Comparison of ENCODE assay signal across 9 cellular contexts in the genomic region with DNA sequence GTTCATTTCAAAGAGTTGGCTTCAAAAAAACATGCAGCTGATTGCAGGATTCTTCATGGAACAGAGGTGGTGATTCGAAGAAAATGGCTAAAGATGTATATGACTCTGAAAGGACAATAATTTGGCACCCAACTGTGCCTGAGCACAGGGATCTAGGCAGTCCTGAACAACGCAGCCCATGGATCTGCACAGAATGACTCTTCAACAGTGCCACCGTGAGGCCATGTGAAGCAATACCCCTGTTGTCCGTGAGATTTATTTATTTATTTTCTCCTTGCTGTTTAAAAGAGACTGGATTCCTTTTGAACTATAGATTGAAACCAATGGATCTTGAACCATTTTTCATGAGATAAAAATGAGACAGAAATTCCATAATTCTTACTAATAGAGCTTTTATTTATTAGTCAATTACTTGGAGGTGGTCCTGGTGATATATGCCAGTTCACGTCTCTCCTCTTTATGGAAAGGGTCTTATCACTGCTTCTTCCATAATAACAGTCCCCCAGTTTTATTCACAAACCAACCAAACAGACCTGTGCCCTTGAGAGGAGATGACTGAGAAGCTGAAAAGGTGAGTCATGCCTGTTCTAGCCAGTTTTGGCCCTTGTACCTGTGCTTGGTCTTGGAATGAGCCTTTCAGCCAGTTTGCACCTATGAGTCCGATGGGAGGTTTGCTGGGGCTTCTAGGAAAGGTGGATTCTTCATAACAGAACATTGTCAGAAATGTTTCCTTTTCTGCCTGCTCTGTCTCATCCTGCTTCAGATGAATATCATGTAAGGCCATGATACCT.
DNase-seq lines count a peak whose midpoint lies in the region; ATAC-seq, FAIRE-seq and TF ChIP-seq lines count a peak whose summit lies in the region.
"Had no signal": no experiment of that assay in that cellular context is flagged by ENCODE, and none has a peak within 500 bp of the region (broad histone marks: within the 10 kb centered on the region; RNA-seq: fewer than 3 reads in every experiment).

No MANE protein-coding gene starts in this region.

- no peak overlapping the region for H2AK5ac ChIP-seq in mesenchymal stem cell (ENCODE audit: low read length, severe bottlenecking)

- H3K9me3 ChIP-seq in A549 (peaks cover 9% of the 10 kb centered on the region; the same call in 2 of the 3 replicates), mesenchymal stem cell (ENCODE audit: control insufficient read depth, low read length) (peaks cover 10% of the 10 kb centered on the region)

- no peak for TF ChIP-seq CTCF in A549 (IDR thresholded peaks at IDR 0.05)
- TF ChIP-seq CTCF in GM12872 (IDR thresholded peaks at IDR 0.05; ENCODE audit: insufficient read depth, low read depth, low read length) = 0 out of 3 replicates have a peak, but pooled peaks have one; percentile 22
- peak; percentile 44 for TF ChIP-seq CTCF in fibroblast of mammary gland (conservative IDR thresholded peaks at IDR 0.05; ENCODE audit: control insufficient read depth, insufficient read depth, low read depth, low read length)

- TF ChIP-seq EP300 in A549 (IDR thresholded peaks at IDR 0.05) = no peak

- no peak overlapping the region for H3K4me2 ChIP-seq in A549
- H3K4me2 ChIP-seq in mesenchymal stem cell (ENCODE audit: low read length, poor library complexity, severe bottlenecking) = no peak overlapping the region

- POLR2A ChIA-PET in A549 (lab: Yijun Ruan, JAX) = no interaction called here

- CTCF ChIA-PET in A549 (lab: Yijun Ruan, JAX) = no interaction called here

- H3K14ac ChIP-seq in mesenchymal stem cell (ENCODE audit: low read length in 2 of 2) = no peak overlapping the region

- WGBS in A549 (ENCODE audit: missing lambda C conversion rate) = 4% methylated on average over 6 of the region's 6 CpGs
- WGBS in mesenchymal stem cell = 42% methylated on average over 4 of the region's 6 CpGs

- TF ChIP-seq POLR2A in A549 (IDR thresholded peaks at IDR 0.05; ENCODE audit: low read length) = no peak

- H3K23ac ChIP-seq in mesenchymal stem cell (ENCODE audit: low read length in 2 of 2) = no peak overlapping the region

- H3K9ac ChIP-seq in mesenchymal stem cell (ENCODE audit: low read length) = no peak overlapping the region

- no peak overlapping the region for H4K8ac ChIP-seq in mesenchymal stem cell (ENCODE audit: low read length)

- H3K27ac ChIP-seq in A549 = no peak overlapping the region
- H3K27ac ChIP-seq in mesenchymal stem cell (ENCODE audit: low read length, poor library complexity, severe bottlenecking) = no peak overlapping the region
- H3K27ac ChIP-seq: heart right ventricle had no signal

- no peaks in the 10 kb centered on the region for H3K27me3 ChIP-seq in mesenchymal stem cell (ENCODE audit: control insufficient read depth in 1 of 2, insufficient read depth in 1 of 2, low read length in 2 of 2)
- H3K27me3 ChIP-seq: heart right ventricle had no signal

- peak; percentile 8 to 61 for DNase-seq in A549 (ENCODE audit: low read depth in 1 of 2, low spot score in 1 of 2)
- peak; percentile 4 for DNase-seq in NCI-H526 treated with DMSO at 0.1 percent for 48 hours (lab: John Stamatoyannopoulos, UW)
- peak; percentile 52 for DNase-seq in fibroblast of mammary gland (ENCODE audit: low read depth)
- DNase-seq in mesenchymal stem cell = no peak
- no peak for DNase-seq in T1000 (lab: John Stamatoyannopoulos, UW)
- no peak for DNase-seq in NCI-H146 treated with DMSO at 0.1 percent for 48 hours (lab: John Stamatoyannopoulos, UW; ENCODE audit: unreplicated experiment)
- DNase-seq: heart right ventricle had no signal

- no peak overlapping the region for H2AFZ ChIP-seq in mesenchymal stem cell (ENCODE audit: low read depth, low read length)

- no peak overlapping the region for H2BK5ac ChIP-seq in mesenchymal stem cell (ENCODE audit: low read depth, low read length, poor library complexity, severe bottlenecking)

- H4K91ac ChIP-seq in mesenchymal stem cell (ENCODE audit: low read length) = no peak overlapping the region

- no peak overlapping the region for H2BK120ac ChIP-seq in mesenchymal stem cell (ENCODE audit: low read depth, low read length)

- no peak overlapping the region for H3K18ac ChIP-seq in mesenchymal stem cell (ENCODE audit: low read depth in 1 of 2, low read length in 2 of 2)

- no peak overlapping the region for H3K4ac ChIP-seq in mesenchymal stem cell (ENCODE audit: low read depth in 1 of 2, low read length in 2 of 2)

- H3K4me3 ChIP-seq in A549 (no peak overlapping the region), fibroblast of mammary gland (ENCODE audit: control insufficient read depth, low read depth, low read length) (no peak overlapping the region), mesenchymal stem cell (ENCODE audit: insufficient read depth in 1 of 2, low read depth in 1 of 2, low read length in 2 of 2) (no peak overlapping the region)
- H3K4me3 ChIP-seq: heart right ventricle had no signal

- H3K36me3 ChIP-seq in mesenchymal stem cell (ENCODE audit: control insufficient read depth in 1 of 2, insufficient read depth in 2 of 2, low read depth in 1 of 2, low read length in 2 of 2) = no peaks in the 10 kb centered on the region
- H3K36me3 ChIP-seq: heart right ventricle had no signal

- TF ChIP-seq RAD21 in A549 (conservative IDR thresholded peaks at IDR 0.05 in 1 of 2, IDR thresholded peaks at IDR 0.05 in 1 of 2) = peak in 1 of 2 experiments; percentile 30; a peak in 1 of 5 replicates

- ATAC-seq in A549 (peak in 1 of 2 experiments; percentile 52; a peak in 2 of 6 replicates), HG03460 (IDR thresholded peaks at IDR 0.05; ENCODE audit: unreplicated experiment) (no peak)
- ATAC-seq: heart right ventricle had no signal

- H3K4me1 ChIP-seq in A549 (no peaks in the 10 kb centered on the region), mesenchymal stem cell (ENCODE audit: control insufficient read depth, insufficient read depth, low read depth, low read length) (no peaks in the 10 kb centered on the region)
- H3K4me1 ChIP-seq: heart right ventricle had no signal

- H2BK15ac ChIP-seq in mesenchymal stem cell (ENCODE audit: low read depth, poor library complexity, severe bottlenecking) = no peak overlapping the region

- no peaks in the 10 kb centered on the region for H3K79me1 ChIP-seq in mesenchymal stem cell (replicated peaks; ENCODE audit: low read length, poor library complexity, severe bottlenecking)

- FAIRE-seq in A549 (lab: Jason Lieb, UNC) = no peak

- no peak overlapping the region for H2BK12ac ChIP-seq in mesenchymal stem cell (ENCODE audit: low read length in 2 of 2)

TF ChIP-seq in A549, 52 proteins besides CTCF, POLR2A, EP300 and RAD21:
- no peak for TF ChIP-seq MYC (IDR thresholded peaks at IDR 0.05; ENCODE audit: borderline replicate concordance, low read length)
- no peak for TF ChIP-seq HOXB5 (CRISPR knock-in tag; IDR thresholded peaks at IDR 0.05)
- TF ChIP-seq, protein P1, sequence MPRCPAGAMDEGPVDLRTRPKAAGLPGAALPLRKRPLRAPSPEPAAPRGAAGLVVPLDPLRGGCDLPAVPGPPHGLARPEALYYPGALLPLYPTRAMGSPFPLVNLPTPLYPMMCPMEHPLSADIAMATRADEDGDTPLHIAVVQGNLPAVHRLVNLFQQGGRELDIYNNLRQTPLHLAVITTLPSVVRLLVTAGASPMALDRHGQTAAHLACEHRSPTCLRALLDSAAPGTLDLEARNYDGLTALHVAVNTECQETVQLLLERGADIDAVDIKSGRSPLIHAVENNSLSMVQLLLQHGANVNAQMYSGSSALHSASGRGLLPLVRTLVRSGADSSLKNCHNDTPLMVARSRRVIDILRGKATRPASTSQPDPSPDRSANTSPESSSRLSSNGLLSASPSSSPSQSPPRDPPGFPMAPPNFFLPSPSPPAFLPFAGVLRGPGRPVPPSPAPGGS (IDR thresholded peaks at IDR 0.05) = no peak
- no peak for TF ChIP-seq CHD2 (IDR thresholded peaks at IDR 0.05; ENCODE audit: low read length, partially characterized antibody)
- TF ChIP-seq CBX2 (IDR thresholded peaks at IDR 0.05; ENCODE audit: borderline replicate concordance, low read depth) = no peak
- TF ChIP-seq, protein P2, sequence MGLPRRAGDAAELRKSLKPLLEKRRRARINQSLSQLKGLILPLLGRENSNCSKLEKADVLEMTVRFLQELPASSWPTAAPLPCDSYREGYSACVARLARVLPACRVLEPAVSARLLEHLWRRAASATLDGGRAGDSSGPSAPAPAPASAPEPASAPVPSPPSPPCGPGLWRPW (IDR thresholded peaks at IDR 0.05) = no peak
- TF ChIP-seq NR3C1 (IDR thresholded peaks at IDR 0.05) = no peak

Comparison
In these comparisons a context has a peak if more than half of its experiments do, and no peak if none do; other contexts are left out.
1. DNase-seq: peak in A549 (2 of 2), NCI-H526 treated with DMSO at 0.1 percent for 48 hours (single experiment) and fibroblast of mammary gland (single experiment); none in mesenchymal stem cell (single experiment), T1000 (single experiment) and NCI-H146 treated with DMSO at 0.1 percent for 48 hours (single experiment).